20 cellular contexts compared by ENCODE assay signal in genomic region chr13:59721889-59722579, GRCh38.
"Had no signal": no experiment of that assay in that cellular context is flagged by ENCODE, and none has a peak within 500 bp of the region (broad histone marks: within the 10 kb centered on the region; RNA-seq: fewer than 3 reads in every experiment).

No MANE protein-coding gene starts in this region.

- H3K27ac Mint-ChIP-seq: activated naive CD4-positive, alpha-beta T cell treated with anti-CD3 and anti-CD28 coated beads for 36 hours; activated T-cell treated with anti-CD3 and anti-CD28 coated beads, Interleukin-2, amount 50 U/mL, for 72 hours; neural progenitor cell; stimulated activated naive B cell treated with anti-CD40 and anti-IgM and Interleukin-4, amounts not matched to agents 10 μg/mL and 1 μg/mL and 100 μg/mL, for 72 hours; T-cell; T-helper 2 cell treated with Interferon-gamma antibody and Interleukin-4, amounts not matched to agents 5 μg/mL and 100 μg/mL, for 36 hours; type B pancreatic cell had no signal

- H3K4me1 Mint-ChIP-seq: naive B cell; neural progenitor cell; stimulated activated naive B cell treated with anti-CD40 and anti-IgM and Interleukin-4, amounts not matched to agents 10 μg/mL and 1 μg/mL and 100 μg/mL, for 72 hours had no signal

- H3K9me3 ChIP-seq: heart right ventricle, lower lobe of right lung, thoracic aorta had no signal

- H3K27me3 Mint-ChIP-seq: activated naive CD8-positive, alpha-beta T cell treated with anti-CD3 and anti-CD28 coated beads, Interleukin-2, amount 10 ng/mL, durations not matched to agents 7 days and 5 days; naive B cell; stimulated activated naive B cell treated with anti-CD40 and anti-IgM and Interleukin-4, amounts not matched to agents 10 μg/mL and 1 μg/mL and 100 μg/mL, for 72 hours; T-cell; type B pancreatic cell had no signal

- H3K4me3 Mint-ChIP-seq: activated naive CD4-positive, alpha-beta T cell treated with anti-CD3 and anti-CD28 coated beads for 36 hours; activated naive CD8-positive, alpha-beta T cell treated with anti-CD3 and anti-CD28 coated beads, Interleukin-2, amount 10 ng/mL, durations not matched to agents 7 days and 5 days; activated T-cell treated with anti-CD3 and anti-CD28 coated beads, Interleukin-2, amount 50 U/mL, for 72 hours; naive B cell; neural progenitor cell; stimulated activated naive B cell treated with anti-CD40 and anti-IgM and Interleukin-4, amounts not matched to agents 10 μg/mL and 1 μg/mL and 100 μg/mL, for 72 hours; T-helper 2 cell treated with Interferon-gamma antibody and Interleukin-4, amounts not matched to agents 5 μg/mL and 100 μg/mL, for 36 hours; type B pancreatic cell had no signal

- H3K4me3 ChIP-seq: cardiac muscle cell, heart right ventricle, lower lobe of right lung, neural progenitor cell, thoracic aorta had no signal

- H3K36me3 Mint-ChIP-seq: activated naive CD8-positive, alpha-beta T cell treated with anti-CD3 and anti-CD28 coated beads, Interleukin-2, amount 10 ng/mL, durations not matched to agents 7 days and 5 days; naive B cell; neural progenitor cell; stimulated activated naive B cell treated with anti-CD40 and anti-IgM and Interleukin-4, amounts not matched to agents 10 μg/mL and 1 μg/mL and 100 μg/mL, for 72 hours; T-cell; type B pancreatic cell had no signal

- DNase-seq: activated effector memory CD4-positive, alpha-beta T cell treated with Interleukin-2 at 50 U/mL for 16 hours; activated naive CD8-positive, alpha-beta T cell treated with anti-CD3 and anti-CD28 coated beads, Interleukin-2, amount 10 ng/mL, durations not matched to agents 7 days and 5 days; activated T-cell treated with anti-CD3 and anti-CD28 coated beads, Interleukin-2, amount 50 U/mL, for 72 hours; amniotic stem cell; heart right ventricle; kidney; lower lobe of right lung; naive B cell; stimulated activated CD4-positive, alpha-beta T cell treated with anti-CD3 and anti-CD28 coated beads, Interleukin-15, amount 100 ng/mL, for 24 hours; stimulated activated naive B cell treated with anti-CD40 and anti-IgM and Interleukin-4, amounts not matched to agents 10 μg/mL and 1 μg/mL and 100 μg/mL, for 72 hours had no signal

- H2AFZ ChIP-seq: neural progenitor cell had no signal

- H3K36me3 ChIP-seq: cardiac muscle cell, heart right ventricle, lower lobe of right lung, neural progenitor cell, thoracic aorta had no signal

- H3K27me3 ChIP-seq: cardiac muscle cell, heart right ventricle, neural progenitor cell had no signal

- H3K9me3 Mint-ChIP-seq: activated naive CD4-positive, alpha-beta T cell treated with anti-CD3 and anti-CD28 coated beads for 36 hours; activated naive CD8-positive, alpha-beta T cell treated with anti-CD3 and anti-CD28 coated beads, Interleukin-2, amount 10 ng/mL, durations not matched to agents 7 days and 5 days; activated T-cell treated with anti-CD3 and anti-CD28 coated beads, Interleukin-2, amount 50 U/mL, for 72 hours; naive B cell; neural progenitor cell; stimulated activated naive B cell treated with anti-CD40 and anti-IgM and Interleukin-4, amounts not matched to agents 10 μg/mL and 1 μg/mL and 100 μg/mL, for 72 hours; T-cell; T-helper 2 cell treated with Interferon-gamma antibody and Interleukin-4, amounts not matched to agents 5 μg/mL and 100 μg/mL, for 36 hours; type B pancreatic cell had no signal

- H3K27ac ChIP-seq: cardiac muscle cell, heart right ventricle, lower lobe of right lung, neural progenitor cell, thoracic aorta, VCaP had no signal

- H3K9ac ChIP-seq: neural progenitor cell had no signal

- ATAC-seq: activated T-cell treated with anti-CD3 and anti-CD28 coated beads, Interleukin-2, amount 50 U/mL, for 72 hours; heart right ventricle; left lobe of liver; lower lobe of right lung; sciatic nerve; stimulated activated naive B cell treated with anti-CD40 and anti-IgM and Interleukin-4, amounts not matched to agents 10 μg/mL and 1 μg/mL and 100 μg/mL, for 72 hours had no signal

- H3K4me2 ChIP-seq: neural progenitor cell had no signal

- H3K4me1 ChIP-seq: lower lobe of right lung, neural progenitor cell had no signal
